Comparison of ENCODE assay signal across 10 cellular contexts in genomic region chr7:139696547-139696946, GRCh38.
DNase-seq lines count a peak whose midpoint lies in the region; ATAC-seq and TF ChIP-seq lines count a peak whose summit lies in the region.
"Had no signal": no experiment of that assay in that cellular context is flagged by ENCODE, and none has a peak within 500 bp of the region (broad histone marks: within the 10 kb centered on the region; RNA-seq: fewer than 3 reads in every experiment).

No MANE protein-coding gene starts in this region.

- TF ChIP-seq CTCF in right atrium auricular region (IDR thresholded peaks at IDR 0.05) (no peak), VCaP (conservative IDR thresholded peaks at IDR 0.05) (no peak), osteoblast (IDR thresholded peaks at IDR 0.05; ENCODE audit: extremely low read depth, low read depth, low read length) (no peak)

- peak; percentile 35 to 54 for ATAC-seq in left cardiac atrium
- peak; percentile 59 for ATAC-seq in HG03064 (IDR thresholded peaks at IDR 0.05; ENCODE audit: low read depth, unreplicated experiment)
- peak; percentile 89 for ATAC-seq in stimulated activated naive CD8-positive, alpha-beta T cell treated with anti-CD3 and anti-CD28 coated beads, Interleukin-15, amount 100 ng/mL, for 72 hours
- no peak for ATAC-seq in sciatic nerve

- H3K27me3 Mint-ChIP-seq in stimulated activated naive CD8-positive, alpha-beta T cell treated with anti-CD3 and anti-CD28 coated beads, Interleukin-15, amount 100 ng/mL, for 72 hours = no peaks in the 10 kb centered on the region

- intact Hi-C loops in left cardiac atrium (cut with DNase I) = no loop called here
- intact Hi-C loops in sciatic nerve (cut with DNase I) = no loop called here

- H3K4me1 ChIP-seq in right atrium auricular region (peaks cover 0 to 52% of the 10 kb centered on the region in 2 donors), osteoblast (ENCODE audit: insufficient read depth, low read length) (peaks cover 17% of the 10 kb centered on the region)

- H4K20me1 ChIP-seq in osteoblast (ENCODE audit: insufficient read depth, low read length) = peaks cover 13% of the 10 kb centered on the region

- peaks cover 9% of the 10 kb centered on the region for H3K36me3 ChIP-seq in right atrium auricular region
- H3K36me3 ChIP-seq in osteoblast (ENCODE audit: insufficient read depth, low read length) = peaks cover 15% of the 10 kb centered on the region

- no peak overlapping the region for H3K4me2 ChIP-seq in osteoblast (ENCODE audit: insufficient read depth, low read length)

- no peak for DNase-seq in left cardiac atrium
- no peak for DNase-seq in right atrium auricular region (ENCODE audit: low spot score)
- peak in 1 of 2 donors; percentile 29 for DNase-seq in stimulated activated naive CD8-positive, alpha-beta T cell treated with anti-CD3 and anti-CD28 coated beads, Interleukin-15, amount 100 ng/mL, for 72 hours
- DNase-seq in sciatic nerve (ENCODE audit: low spot score) = no peak
- DNase-seq in osteoblast (ENCODE audit: insufficient read length, low spot score, missing footprints) = no peak
- no peak for DNase-seq in amygdala (lab: John Stamatoyannopoulos, UW)
- DNase-seq: activated gamma-delta T cell had no signal

- H3K4me3 ChIP-seq in right atrium auricular region (no peak overlapping the region), osteoblast (ENCODE audit: insufficient read depth, low read length) (no peak overlapping the region)
- H3K4me3 ChIP-seq: skin epidermis had no signal

- peak overlapping the region in 1 of 2 donors; percentile 4 for H3K27ac ChIP-seq in right atrium auricular region
- peak overlapping the region; percentile 83 for H3K27ac ChIP-seq in VCaP
- H3K27ac ChIP-seq in osteoblast (ENCODE audit: low read depth, low read length) = no peak overlapping the region

- H3K9me3 Mint-ChIP-seq in stimulated activated naive CD8-positive, alpha-beta T cell treated with anti-CD3 and anti-CD28 coated beads, Interleukin-15, amount 100 ng/mL, for 72 hours = no peaks in the 10 kb centered on the region

- H3K9me3 ChIP-seq in right atrium auricular region (no peaks in the 10 kb centered on the region), osteoblast (ENCODE audit: low read depth, low read length) (no peaks in the 10 kb centered on the region)

- peaks cover 41% of the 10 kb centered on the region for H3K4me1 Mint-ChIP-seq in stimulated activated naive CD8-positive, alpha-beta T cell treated with anti-CD3 and anti-CD28 coated beads, Interleukin-15, amount 100 ng/mL, for 72 hours

- H3K4me3 Mint-ChIP-seq in stimulated activated naive CD8-positive, alpha-beta T cell treated with anti-CD3 and anti-CD28 coated beads, Interleukin-15, amount 100 ng/mL, for 72 hours = peak overlapping the region in 1 of 2 donors; percentile 10

- no peak overlapping the region for H2AFZ ChIP-seq in osteoblast (ENCODE audit: low read length)

- peaks cover 91% of the 10 kb centered on the region for H3K79me2 ChIP-seq in osteoblast (ENCODE audit: insufficient read depth, low read length)

- H3K27me3 ChIP-seq in right atrium auricular region (no peaks in the 10 kb centered on the region), osteoblast (ENCODE audit: insufficient read depth, low read length) (no peaks in the 10 kb centered on the region)

- H3K27ac Mint-ChIP-seq in stimulated activated naive CD8-positive, alpha-beta T cell treated with anti-CD3 and anti-CD28 coated beads, Interleukin-15, amount 100 ng/mL, for 72 hours = peak overlapping the region; percentile 2 to 91
